22 cellular contexts compared by ENCODE assay signal in the genomic region with DNA sequence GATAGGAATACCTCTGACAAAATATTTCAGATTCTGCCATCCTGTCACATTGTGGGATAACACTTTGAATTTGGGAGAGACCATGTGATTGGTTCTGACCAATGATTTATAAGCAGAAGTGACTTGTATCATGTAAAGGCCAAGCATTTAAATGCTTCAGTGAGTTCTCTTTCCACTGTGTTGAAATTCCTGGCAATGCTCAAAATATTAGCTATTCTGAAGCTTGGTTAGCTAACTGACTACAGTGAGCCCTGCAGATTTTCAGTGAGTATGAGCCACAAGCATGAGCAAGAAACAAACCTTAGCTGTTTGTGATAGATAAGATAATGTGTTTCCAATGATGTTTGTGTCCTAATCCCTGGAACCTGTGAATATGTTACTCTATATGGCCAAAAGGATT.
DNase-seq lines count a peak whose midpoint lies in the region; FAIRE-seq and TF ChIP-seq lines count a peak whose summit lies in the region.
"Had no signal": no experiment of that assay in that cellular context is flagged by ENCODE, and none has a peak within 500 bp of the region (broad histone marks: within the 10 kb centered on the region; RNA-seq: fewer than 3 reads in every experiment).

No MANE protein-coding gene starts in this region.

- no peak overlapping the region for H3K4me3 Mint-ChIP-seq in activated CD4-positive, alpha-beta memory T cell treated with anti-CD3 and anti-CD28 coated beads, Interleukin-2, amount 10 ng/mL, durations not matched to agents 7 days and 5 days
- H3K4me3 Mint-ChIP-seq in endothelial cell (ENCODE audit: unreplicated experiment), result no peak overlapping the region
- H3K4me3 Mint-ChIP-seq: CD4-positive, alpha-beta T cell had no signal

- no peak overlapping the region for H3K4me3 ChIP-seq in fibroblast of the aortic adventitia (ENCODE audit: low read depth, low read length)
- no peak overlapping the region for H3K4me3 ChIP-seq in smooth muscle cell
- no peak overlapping the region for H3K4me3 ChIP-seq in A673 (ENCODE audit: low read depth, low read length, poor library complexity, severe bottlenecking)
- H3K4me3 ChIP-seq: BLaER1, GM12878 had no signal

- peak overlapping the region; percentile 43 for H3K4me2 ChIP-seq in smooth muscle cell
- H3K4me2 ChIP-seq: BLaER1 had no signal

- POLR2A ChIA-PET in activated CD4-positive, alpha-beta memory T cell treated with anti-CD3 and anti-CD28 coated beads, Interleukin-2, amount 10 ng/mL, durations not matched to agents 7 days and 5 days (lab: Charles Lee), result no interaction called here
- POLR2A ChIA-PET in A673 (lab: Charles Lee; ENCODE audit: low non-redundant PET), result no interaction called here

- H3K4me1 ChIP-seq in smooth muscle cell (ENCODE audit: low read depth) (no peaks in the 10 kb centered on the region), A673 (ENCODE audit: insufficient read depth, low read length, poor library complexity, severe bottlenecking) (no peaks in the 10 kb centered on the region)
- H3K4me1 ChIP-seq: BLaER1 had no signal

- intact Hi-C loops in A673 (cut with micrococcal nuclease; ENCODE audit: unreplicated experiment), result no loop called here

- no peak overlapping the region for H3K27ac Mint-ChIP-seq in activated CD4-positive, alpha-beta memory T cell treated with anti-CD3 and anti-CD28 coated beads, Interleukin-2, amount 10 ng/mL, durations not matched to agents 7 days and 5 days
- no peak overlapping the region for H3K27ac Mint-ChIP-seq in endothelial cell (ENCODE audit: unreplicated experiment)
- H3K27ac Mint-ChIP-seq: CD4-positive, alpha-beta T cell had no signal

- H3K9me3 ChIP-seq in smooth muscle cell (replicated peaks; ENCODE audit: low read depth) (no peaks in the 10 kb centered on the region), A673 (ENCODE audit: low read depth, low read length, poor library complexity, severe bottlenecking) (no peaks in the 10 kb centered on the region)
- H3K9me3 ChIP-seq: BLaER1 had no signal

- no peaks in the 10 kb centered on the region for H3K27me3 ChIP-seq in smooth muscle cell (ENCODE audit: low read depth)
- H3K27me3 ChIP-seq in A673 (replicated peaks; ENCODE audit: insufficient read depth, low read depth, low read length, poor library complexity), result no peaks in the 10 kb centered on the region
- H3K27me3 ChIP-seq: BLaER1 had no signal

- no peak for FAIRE-seq in RCC 7860 (lab: Jason Lieb, UNC)
- FAIRE-seq: GM12878 had no signal

- no peaks in the 10 kb centered on the region for H3K27me3 Mint-ChIP-seq in activated CD4-positive, alpha-beta memory T cell treated with anti-CD3 and anti-CD28 coated beads, Interleukin-2, amount 10 ng/mL, durations not matched to agents 7 days and 5 days
- no peaks in the 10 kb centered on the region for H3K27me3 Mint-ChIP-seq in endothelial cell (ENCODE audit: unreplicated experiment)
- H3K27me3 Mint-ChIP-seq: CD4-positive, alpha-beta T cell had no signal

- CTCF ChIA-PET in activated CD4-positive, alpha-beta memory T cell treated with anti-CD3 and anti-CD28 coated beads, Interleukin-2, amount 10 ng/mL, durations not matched to agents 7 days and 5 days (lab: Charles Lee), result no interaction called here
- CTCF ChIA-PET in A673 (lab: Charles Lee), result no interaction called here

- H4K20me1 ChIP-seq in smooth muscle cell (ENCODE audit: low read depth), result no peaks in the 10 kb centered on the region
- H4K20me1 ChIP-seq: BLaER1 had no signal

- H3K4me1 Mint-ChIP-seq in activated CD4-positive, alpha-beta memory T cell treated with anti-CD3 and anti-CD28 coated beads, Interleukin-2, amount 10 ng/mL, durations not matched to agents 7 days and 5 days, result no peaks in the 10 kb centered on the region
- no peaks in the 10 kb centered on the region for H3K4me1 Mint-ChIP-seq in endothelial cell (ENCODE audit: unreplicated experiment)

- TF ChIP-seq CTCF in fibroblast of the aortic adventitia (IDR thresholded peaks at IDR 0.05; ENCODE audit: insufficient read depth, low read length) (no peak), smooth muscle cell (IDR thresholded peaks at IDR 0.05; ENCODE audit: borderline replicate concordance, insufficient read depth, poor library complexity, severe bottlenecking) (no peak), endothelial cell (IDR thresholded peaks at IDR 0.05; ENCODE audit: unreplicated experiment) (no peak), A673 (conservative IDR thresholded peaks at IDR 0.05; ENCODE audit: low read depth, low read length) (no peak)

- peak; percentile 4 for DNase-seq in RCC 7860 (ENCODE audit: low spot score)
- DNase-seq in dedifferentiated amniotic fluid mesenchymal stem cell (ENCODE audit: extremely low spot score), result peak; percentile 52
- peak; percentile 59 for DNase-seq in fibroblast of the aortic adventitia (ENCODE audit: low read depth)
- no peak for DNase-seq in smooth muscle cell (lab: John Stamatoyannopoulos, UW; ENCODE audit: unreplicated experiment)
- DNase-seq in activated CD4-positive, alpha-beta memory T cell treated with anti-CD3 and anti-CD28 coated beads, Interleukin-2, amount 10 ng/mL, durations not matched to agents 7 days and 5 days, result no peak
- DNase-seq in endothelial cell (ENCODE audit: low spot score), result no peak
- DNase-seq in A673 (ENCODE audit: low spot score), result no peak
- DNase-seq: CD4-positive, alpha-beta T cell; COR-L47; DMS79 treated with DMSO at 0.1 percent for 48 hours; GOT3; Karpas-422; MV-4-11; NCI-H1105 treated with DMSO at 0.1 percent for 48 hours; NCI-H2081; NCI-H2171; NCI-H345; NCI-H524; NCI-H774; NK-92 treated with Interleukin-12 subunit alpha and Interleukin-12 subunit beta, amount 100 ng/mL, for 24 hours had no signal

- H3F3A ChIP-seq in smooth muscle cell (ENCODE audit: low read depth), result peaks cover 7% of the 10 kb centered on the region

- no peaks in the 10 kb centered on the region for H3K79me2 ChIP-seq in smooth muscle cell (ENCODE audit: low read depth)

- H3K9ac ChIP-seq in smooth muscle cell (ENCODE audit: low read depth), result no peak overlapping the region
- H3K9ac ChIP-seq: BLaER1 had no signal

- BruUV-seq in A673 (replicated peaks; lab: Mats Ljungman, UMichigan), result no TSS peak

- H3K36me3 ChIP-seq in smooth muscle cell (ENCODE audit: low read depth) (no peaks in the 10 kb centered on the region), A673 (ENCODE audit: insufficient read depth, low read length, poor library complexity, severe bottlenecking) (no peaks in the 10 kb centered on the region)
- H3K36me3 ChIP-seq: BLaER1 had no signal

- peaks cover 2% of the 10 kb centered on the region for H3K9me3 Mint-ChIP-seq in activated CD4-positive, alpha-beta memory T cell treated with anti-CD3 and anti-CD28 coated beads, Interleukin-2, amount 10 ng/mL, durations not matched to agents 7 days and 5 days
- H3K9me3 Mint-ChIP-seq in endothelial cell (ENCODE audit: unreplicated experiment), result no peaks in the 10 kb centered on the region

- no peaks in the 10 kb centered on the region for H3K36me3 Mint-ChIP-seq in activated CD4-positive, alpha-beta memory T cell treated with anti-CD3 and anti-CD28 coated beads, Interleukin-2, amount 10 ng/mL, durations not matched to agents 7 days and 5 days (ENCODE audit: low read depth)
- H3K36me3 Mint-ChIP-seq in endothelial cell (ENCODE audit: low read depth, unreplicated experiment), result no peaks in the 10 kb centered on the region

- H3K27ac ChIP-seq in smooth muscle cell (ENCODE audit: low read depth) (peak overlapping the region; percentile 82), A673 (ENCODE audit: low read depth, low read length, poor library complexity, severe bottlenecking) (no peak overlapping the region)
- H3K27ac ChIP-seq: BLaER1 had no signal

- no peak overlapping the region for H2AFZ ChIP-seq in smooth muscle cell (ENCODE audit: low read depth)

Comparison
In these comparisons a context has a peak if more than half of its experiments do, and no peak if none do; other contexts are left out.
1. DNase-seq: peak in RCC 7860 (single experiment), dedifferentiated amniotic fluid mesenchymal stem cell (single experiment) and fibroblast of the aortic adventitia (single experiment); none in smooth muscle cell (single experiment), activated CD4-positive, alpha-beta memory T cell treated with anti-CD3 and anti-CD28 coated beads, Interleukin-2, amount 10 ng/mL, durations not matched to agents 7 days and 5 days (single experiment), endothelial cell (single experiment) and A673 (single experiment).